13 cellular contexts compared by ENCODE assay signal in the genomic region with DNA sequence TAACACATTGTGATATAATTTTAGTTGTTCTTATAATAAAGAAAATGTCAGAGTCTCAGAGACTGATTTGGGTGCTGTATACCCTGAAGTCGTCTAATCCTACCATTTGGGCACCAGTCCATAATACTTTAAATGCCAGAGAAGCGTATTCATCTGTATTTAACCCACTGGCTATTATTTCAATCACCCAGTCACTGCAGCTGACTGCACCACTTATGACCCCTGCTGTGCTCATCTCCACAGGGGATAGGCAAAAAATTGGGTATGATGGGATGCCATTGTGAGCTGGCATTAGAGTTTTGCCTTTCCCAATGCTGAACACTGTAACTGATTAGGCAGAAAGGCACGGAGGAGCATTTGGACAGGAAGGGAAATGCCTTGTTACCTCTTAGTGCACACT.
DNase-seq lines count a peak whose midpoint lies in the region; ATAC-seq and TF ChIP-seq lines count a peak whose summit lies in the region.
"Had no signal": no experiment of that assay in that cellular context is flagged by ENCODE, and none has a peak within 500 bp of the region (broad histone marks: within the 10 kb centered on the region; RNA-seq: fewer than 3 reads in every experiment).

No MANE protein-coding gene starts in this region.

- H3F3A ChIP-seq in GM23248 (ENCODE audit: insufficient read depth) (no peaks in the 10 kb centered on the region), PC-3 (ENCODE audit: low read length, unreplicated experiment) (no peaks in the 10 kb centered on the region)

- no peaks in the 10 kb centered on the region for H4K20me1 ChIP-seq in GM23248 (ENCODE audit: insufficient read depth)
- no peaks in the 10 kb centered on the region for H4K20me1 ChIP-seq in PC-3 (ENCODE audit: low read length)

- POLR2A ChIA-PET in PC-3 (lab: Charles Lee; ENCODE audit: unreplicated experiment) = no interaction called here
- POLR2A ChIA-PET in activated CD4-positive, alpha-beta memory T cell treated with anti-CD3 and anti-CD28 coated beads, Interleukin-2, amount 10 ng/mL, durations not matched to agents 7 days and 5 days (lab: Charles Lee) = no interaction called here

- H2AFZ ChIP-seq in GM23248 = no peak overlapping the region
- peak overlapping the region; percentile 62 for H2AFZ ChIP-seq in PC-3 (ENCODE audit: low read length)

- H3K36me3 ChIP-seq in GM23248 (ENCODE audit: low read depth) (no peaks in the 10 kb centered on the region), PC-3 (ENCODE audit: low read depth, low read length) (no peaks in the 10 kb centered on the region)

- no peak overlapping the region for H3K4me3 Mint-ChIP-seq in activated CD4-positive, alpha-beta memory T cell treated with anti-CD3 and anti-CD28 coated beads, Interleukin-2, amount 10 ng/mL, durations not matched to agents 7 days and 5 days

- peak; percentile 37 for ATAC-seq in PC-3
- no peak for ATAC-seq in GM21529 (IDR thresholded peaks at IDR 0.05; ENCODE audit: unreplicated experiment)

- H3K27me3 Mint-ChIP-seq in activated CD4-positive, alpha-beta memory T cell treated with anti-CD3 and anti-CD28 coated beads, Interleukin-2, amount 10 ng/mL, durations not matched to agents 7 days and 5 days = no peaks in the 10 kb centered on the region

- peaks cover 9% of the 10 kb centered on the region for H3K9me3 Mint-ChIP-seq in activated CD4-positive, alpha-beta memory T cell treated with anti-CD3 and anti-CD28 coated beads, Interleukin-2, amount 10 ng/mL, durations not matched to agents 7 days and 5 days

- in situ Hi-C loops in GM23248 (cut with MboI) = no loop called here

- H3K4me3 ChIP-seq in GM23248 = no peak overlapping the region
- no peak overlapping the region for H3K4me3 ChIP-seq in PC-3 (ENCODE audit: low read length)
- no peak overlapping the region for H3K4me3 ChIP-seq in skeletal muscle cell (ENCODE audit: low read depth, low read length)

- no peaks in the 10 kb centered on the region for H3K27me3 ChIP-seq in GM23248 (replicated peaks; ENCODE audit: insufficient read depth)
- no peaks in the 10 kb centered on the region for H3K27me3 ChIP-seq in PC-3 (ENCODE audit: low read length)

- H3K27ac Mint-ChIP-seq in activated CD4-positive, alpha-beta memory T cell treated with anti-CD3 and anti-CD28 coated beads, Interleukin-2, amount 10 ng/mL, durations not matched to agents 7 days and 5 days = no peak overlapping the region

- 20 to 23% methylated on average over 3 of the region's 3 CpGs for WGBS in GM23248 (ENCODE audit: low coverage in 1 of 2, low lambda C conversion rate in 2 of 2, missing lambda C conversion rate in 2 of 2), 2 experiments

- TF ChIP-seq CTCF in PC-3 (conservative IDR thresholded peaks at IDR 0.05; ENCODE audit: low read depth, low read length) = no peak

- peak overlapping the region; percentile 10 for H3K4me2 ChIP-seq in GM23248 (ENCODE audit: unreplicated experiment)
- peak overlapping the region; percentile 15; the same call in 1 of the 2 replicates for H3K4me2 ChIP-seq in PC-3 (ENCODE audit: low read length)

- CTCF ChIA-PET in PC-3 (lab: Charles Lee) = no interaction called here
- CTCF ChIA-PET in activated CD4-positive, alpha-beta memory T cell treated with anti-CD3 and anti-CD28 coated beads, Interleukin-2, amount 10 ng/mL, durations not matched to agents 7 days and 5 days (lab: Charles Lee) = no interaction called here

- peaks cover 16% of the 10 kb centered on the region for H3K4me1 ChIP-seq in GM23248 (ENCODE audit: insufficient read depth)
- H3K4me1 ChIP-seq in PC-3 (ENCODE audit: insufficient read depth, low read length) = peaks cover 15% of the 10 kb centered on the region

- H3K36me3 Mint-ChIP-seq in activated CD4-positive, alpha-beta memory T cell treated with anti-CD3 and anti-CD28 coated beads, Interleukin-2, amount 10 ng/mL, durations not matched to agents 7 days and 5 days (ENCODE audit: low read depth) = no peaks in the 10 kb centered on the region

- H3K9ac ChIP-seq in GM23248 = no peak overlapping the region
- H3K9ac ChIP-seq in PC-3 (ENCODE audit: low read length) = no peak overlapping the region

- H3K4me1 Mint-ChIP-seq in activated CD4-positive, alpha-beta memory T cell treated with anti-CD3 and anti-CD28 coated beads, Interleukin-2, amount 10 ng/mL, durations not matched to agents 7 days and 5 days = no peaks in the 10 kb centered on the region

- H3K79me2 ChIP-seq in GM23248 (ENCODE audit: insufficient read depth) (no peaks in the 10 kb centered on the region), PC-3 (ENCODE audit: low read length) (no peaks in the 10 kb centered on the region)

- H3K9me3 ChIP-seq in GM23248 (ENCODE audit: low read depth) (no peaks in the 10 kb centered on the region), PC-3 (ENCODE audit: low read length) (no peaks in the 10 kb centered on the region; the same call in 1 of the 2 replicates)

- no TSS peak for BruUV-seq in PC-3 (replicated peaks; lab: Mats Ljungman, UMichigan)

- intact Hi-C loops in PC-3 (cut with micrococcal nuclease) = no loop called here

- H3K9me2 ChIP-seq in GM23248 (ENCODE audit: insufficient read depth) (no peaks in the 10 kb centered on the region), PC-3 (replicated peaks; ENCODE audit: low read length) (no peaks in the 10 kb centered on the region)

- H3K27ac ChIP-seq in GM23248 (peak overlapping the region; percentile 12; the same call in 1 of the 2 replicates), PC-3 (ENCODE audit: low read length) (no peak overlapping the region)

- peak; percentile 47 for DNase-seq in GM23248
- DNase-seq in PC-3 = peak; percentile 75
- DNase-seq in dedifferentiated amniotic fluid mesenchymal stem cell (ENCODE audit: extremely low spot score) = peak; percentile 17
- DNase-seq in skeletal muscle cell (ENCODE audit: low read depth) = peak; percentile 40
- no peak for DNase-seq in NCI-H748 treated with DMSO at 0.1 percent for 48 hours (lab: John Stamatoyannopoulos, UW)
- no peak for DNase-seq in DMS114 treated with DMSO at 0.1 percent for 48 hours (lab: John Stamatoyannopoulos, UW; ENCODE audit: unreplicated experiment)
- DNase-seq in activated CD4-positive, alpha-beta memory T cell treated with anti-CD3 and anti-CD28 coated beads, Interleukin-2, amount 10 ng/mL, durations not matched to agents 7 days and 5 days = no peak
- DNase-seq: activated CD8-positive, alpha-beta memory T cell treated with anti-CD3 and anti-CD28 coated beads for 24 hours; activated naive CD4-positive, alpha-beta T cell treated with anti-CD3 and anti-CD28 coated beads, Interleukin-2, amount 50 U/mL, for 16 hours; Calu3; hypothalamus; NCI-H1694 had no signal

Comparison
In these comparisons a context has a peak if more than half of its experiments do, and no peak if none do; other contexts are left out.
1. DNase-seq: peak in GM23248 (single experiment), PC-3 (single experiment), dedifferentiated amniotic fluid mesenchymal stem cell (single experiment) and skeletal muscle cell (single experiment); none in NCI-H748 treated with DMSO at 0.1 percent for 48 hours (single experiment), DMS114 treated with DMSO at 0.1 percent for 48 hours (single experiment) and activated CD4-positive, alpha-beta memory T cell treated with anti-CD3 and anti-CD28 coated beads, Interleukin-2, amount 10 ng/mL, durations not matched to agents 7 days and 5 days (single experiment).